Comparison of ENCODE assay signal across 8 cellular contexts in genomic region chrX:27960410-27960809, GRCh38. TPM values are rescaled to one million over a fixed set of nuclear protein-coding genes. Genes with fewer than 3 reads are reported as not detected.
DNase-seq lines count a peak whose midpoint lies in the region; ATAC-seq and TF ChIP-seq lines count a peak whose summit lies in the region.
"Not testable (repeated sequence)": the region's sequence is repeated elsewhere in the genome, so short reads cannot be mapped to it uniquely, and the experiment has no call there.
"Had no signal": no experiment of that assay in that cellular context is flagged by ENCODE, and none has a peak within 500 bp of the region (broad histone marks: within the 10 kb centered on the region; RNA-seq: fewer than 3 reads in every experiment).

No MANE protein-coding gene starts in this region.

- H3K27ac ChIP-seq in DND-41 (ENCODE audit: low read length); HEK293 (ENCODE audit: extremely low read depth, low read depth, low read length); Karpas-422 (ENCODE audit: low read length): not testable (repeated sequence)

- not testable (repeated sequence) for H3K9me3 ChIP-seq in DND-41 (ENCODE audit: insufficient read depth, low read length, severe bottlenecking); HEK293 (ENCODE audit: control insufficient read depth, insufficient read depth, low read depth, low read length)
- peaks cover 20% of the 10 kb centered on the region for H3K9me3 ChIP-seq in Karpas-422 (ENCODE audit: low read length)

- H3K4me2 ChIP-seq in DND-41 (ENCODE audit: insufficient read depth, low read length); Karpas-422 (ENCODE audit: low read depth, low read length, poor library complexity, severe bottlenecking): not testable (repeated sequence)

- not testable (repeated sequence) for H3K27me3 ChIP-seq in DND-41 (ENCODE audit: insufficient read depth, low read length, poor library complexity); Karpas-422 (ENCODE audit: low read length)

- H3K4me1 ChIP-seq in DND-41 (ENCODE audit: insufficient read depth, low read length); HEK293 (ENCODE audit: control insufficient read depth, insufficient read depth, low read length); Karpas-422 (ENCODE audit: low read length): not testable (repeated sequence)

- peak; percentile 12 for DNase-seq in DND-41
- peak; percentile 41 for DNase-seq in Karpas-422
- peak; percentile 39 for DNase-seq in OCI-M1 (lab: John Stamatoyannopoulos, UW)

- not testable (repeated sequence) for H3K4me3 ChIP-seq in DND-41 (ENCODE audit: low read depth in 1 of 2, low read length in 2 of 2); HEK293 (ENCODE audit: low read depth, low read length); Karpas-422 (ENCODE audit: low read length)

- H4K20me1 ChIP-seq in DND-41 (ENCODE audit: insufficient read depth, low read length); Karpas-422 (ENCODE audit: insufficient read depth, low read depth, low read length): not testable (repeated sequence)

- POLR2A ChIA-PET in HEK293 (lab: Yijun Ruan, JAX): not testable (repeated sequence)

- H3K36me3 ChIP-seq in DND-41 (ENCODE audit: insufficient read depth, low read length); HEK293 (ENCODE audit: control insufficient read depth in 2 of 2, insufficient read depth in 1 of 2, low read length in 2 of 2); Karpas-422 (ENCODE audit: insufficient read depth, low read length): not testable (repeated sequence)

- not testable (repeated sequence) for H3K9me2 ChIP-seq in Karpas-422 (replicated peaks; ENCODE audit: insufficient read depth, low read length)

- TF ChIP-seq CTCF in DND-41 (IDR thresholded peaks at IDR 0.05; ENCODE audit: borderline replicate concordance, extremely low read depth, low read length, poor library complexity, severe bottlenecking); HEK293 (tag by site-specific recombination; IDR thresholded peaks at IDR 0.05): not testable (repeated sequence)

- H3K9ac ChIP-seq in DND-41 (ENCODE audit: low read depth, low read length); Karpas-422 (ENCODE audit: low read length): not testable (repeated sequence)

- H3K79me2 ChIP-seq in DND-41 (ENCODE audit: insufficient read depth, low read length); Karpas-422 (ENCODE audit: low read length): not testable (repeated sequence)

- not testable (repeated sequence) for ATAC-seq in DND-41 (ENCODE audit: insufficient read depth, low read depth)

- CTCF ChIA-PET in HEK293 (lab: Yijun Ruan, JAX): not testable (repeated sequence)

- H2AFZ ChIP-seq in DND-41 (ENCODE audit: low read depth, low read length); Karpas-422 (ENCODE audit: low read length): not testable (repeated sequence)

TF ChIP-seq in HEK293, 187 proteins besides CTCF, POLR2A, EP300 and RAD21:
- TF ChIP-seq TRIM28 (IDR thresholded peaks at IDR 0.05; ENCODE audit: borderline replicate concordance, low read length) (0 out of 2 replicates have a peak, but pooled peaks have one; percentile 23), SETDB1 (IDR thresholded peaks at IDR 0.05; ENCODE audit: insufficient read length, low read length) (peak; percentile 97)

RNA-seq across cellular contexts. Expression of gene DCAF8L1, which starts 20.8 kb away (rescaled TPM):
- not detected in 2 replicates for total RNA-seq in Karpas-422 (2014; rRNA removed; shearing (Covaris generic); ENCODE audit: low replicate concordance)
- total RNA-seq: A673; CD4-positive, alpha-beta memory T cell; CD4-positive, CD25-positive, alpha-beta regulatory T cell; CD8-positive, alpha-beta memory T cell had no signal
